ENCODE assay signal across 8 cellular contexts in genomic region chr1:207050768-207051614, GRCh38. TPM values are rescaled to one million over a fixed set of nuclear protein-coding genes. Genes with fewer than 3 reads are reported as not detected.
DNase-seq lines count a peak whose midpoint lies in the region; ATAC-seq and TF ChIP-seq lines count a peak whose summit lies in the region.

Gene YOD1, minus strand, starts transcription at chr1:207051208. Its CDS starts 178 bp downstream, at chr1:207051030.

- peaks cover 55% of the 10 kb centered on the region for H3K4me1 Mint-ChIP-seq in chondrocyte (ENCODE audit: low read depth)

- peak within 1 kb of the TSS; percentile 95 for H3K27ac Mint-ChIP-seq in chondrocyte (ENCODE audit: unreplicated experiment)

- H3K9me3 Mint-ChIP-seq in chondrocyte (ENCODE audit: low read depth), result no peaks in the 10 kb centered on the region

- DNase-seq in NCI-H460 (ENCODE audit: extremely low read depth, low read depth), result peak; percentile 94
- peak; percentile 84 to 88 for DNase-seq in activated CD4-positive, alpha-beta T cell treated with anti-CD3 and anti-CD28 coated beads for 24 hours (ENCODE audit: low read depth in 2 of 2)
- peak; percentile 95 for DNase-seq in chondrocyte (ENCODE audit: low spot score)
- peak; percentile 68 for DNase-seq in kidney glomerular epithelial cell (lab: John Stamatoyannopoulos, UW)
- peak; percentile 65 to 77 for DNase-seq in stimulated activated CD4-positive, alpha-beta T cell treated with anti-CD3 and anti-CD28 coated beads, Interleukin-15, amount 100 ng/mL, for 1 hour (ENCODE audit: low read depth in 1 of 2, low spot score in 1 of 2)
- no peak for DNase-seq in cortex of kidney (lab: John Stamatoyannopoulos, UW)

- ATAC-seq in GM18511 (IDR thresholded peaks at IDR 0.05; ENCODE audit: unreplicated experiment) (peak; percentile 57), HG03139 (IDR thresholded peaks at IDR 0.05; ENCODE audit: unreplicated experiment) (peak; percentile 61)

- no peaks in the 10 kb centered on the region for H3K27me3 Mint-ChIP-seq in chondrocyte (ENCODE audit: low read depth)

- TF ChIP-seq CTCF in chondrocyte (IDR thresholded peaks at IDR 0.05), result no peak

- H3K4me3 Mint-ChIP-seq in chondrocyte (ENCODE audit: unreplicated experiment), result peak within 1 kb of the TSS; percentile 86

- peaks cover 7% of the 10 kb centered on the region for H3K36me3 Mint-ChIP-seq in chondrocyte (ENCODE audit: low read depth)

RNA-seq across cellular contexts. Expression of gene YOD1, which starts in this region (rescaled TPM):
- 27.9 and 31.9 TPM in 2 replicates for total RNA-seq in NCI-H460 (2014; rRNA removed; shearing (Covaris generic))
- polyA plus RNA-seq in NCI-H460 (2014; cell fraction: nucleus; rRNA removed), result 22.7 and 28.7 TPM in 2 replicates
- total RNA-seq in chondrocyte, result 5.3 to 6.3 TPM (median 5.5 TPM) in 3 replicates
